In genomic region chr10:69337312-69338132, GRCh38 we compare ENCODE assay signal across 9 cellular contexts. TPM values are rescaled to one million over a fixed set of nuclear protein-coding genes. Genes with fewer than 3 reads are reported as not detected.
A peak's percentile ranks its signal among the peaks of the same experiment; 100 is the strongest.
DNase-seq lines count a peak whose midpoint lies in the region; ATAC-seq and TF ChIP-seq lines count a peak whose summit lies in the region.
"Had no signal": no experiment of that assay in that cellular context is flagged by ENCODE, and none has a peak within 500 bp of the region (broad histone marks: within the 10 kb centered on the region; RNA-seq: fewer than 3 reads in every experiment).

No MANE protein-coding gene starts in this region.

- peak overlapping the region in 1 of 8 donors; percentile 61 for H3K4me3 Mint-ChIP-seq in naive B cell
- H3K4me3 Mint-ChIP-seq: natural killer cell treated with Interleukin-12 subunit alpha and Interleukin-12 subunit beta and Interleukin-15 and Interleukin-18, amount 100 ng/mL, for 72 hours had no signal

- no peaks in the 10 kb centered on the region for H3K27me3 Mint-ChIP-seq in naive B cell
- H3K27me3 Mint-ChIP-seq: natural killer cell treated with Interleukin-12 subunit alpha and Interleukin-12 subunit beta and Interleukin-15 and Interleukin-18, amount 100 ng/mL, for 72 hours had no signal

- POLR2A ChIA-PET in GM10248 (lab: Yijun Ruan, JAX), result interaction anchor here (0.5 kb wide), 1 partner anchor 65 kb away, joined by 4 read pairs; no protein-coding TSS in a partner anchor

- CTCF ChIA-PET in GM10248 (lab: Yijun Ruan, JAX), result interaction anchor here (0.8 to 1.7 kb wide), 4 partner anchors 10 to 71 kb away, joined by 3 to 5 read pairs (median 4); no protein-coding TSS in a partner anchor

- in situ Hi-C loops in G401 (cut with HindIII; ENCODE audit: low sequenced_read_pairs), result no loop called here

- TF ChIP-seq CTCF in GM10248 (IDR thresholded peaks at IDR 0.05; ENCODE audit: control extremely low read depth, extremely low read depth, low read depth, missing control alignments), result no peak

- peak; percentile 61 for DNase-seq in G401 (ENCODE audit: low spot score)
- DNase-seq in NCI-H69 (lab: John Stamatoyannopoulos, UW), result peak; percentile 90
- peak; percentile 46 for DNase-seq in epidermal melanocyte (ENCODE audit: insufficient read length, low spot score)
- DNase-seq in naive B cell, result no peak
- no peak for DNase-seq in stimulated activated naive CD8-positive, alpha-beta T cell treated with anti-CD3 and anti-CD28 coated beads, Interleukin-15, Interleukin-2, amounts not matched to agents 100 U/mL and 50 U/mL, for 24 hours
- DNase-seq in GM10248 (ENCODE audit: extremely low spot score), result no peak

- ATAC-seq in naive B cell (ENCODE audit: low read depth in 2 of 2) (peak; percentile 23 to 40), HG03432 (IDR thresholded peaks at IDR 0.05; ENCODE audit: unreplicated experiment) (no peak), GM21381 (IDR thresholded peaks at IDR 0.05; ENCODE audit: unreplicated experiment) (no peak)
- no peak for ATAC-seq in stimulated activated naive CD8-positive, alpha-beta T cell treated with anti-CD3 and anti-CD28 coated beads, Interleukin-15, Interleukin-2, amounts not matched to agents 100 U/mL and 50 U/mL, for 24 hours

- no peaks in the 10 kb centered on the region for H3K36me3 Mint-ChIP-seq in naive B cell
- H3K36me3 Mint-ChIP-seq: natural killer cell treated with Interleukin-12 subunit alpha and Interleukin-12 subunit beta and Interleukin-15 and Interleukin-18, amount 100 ng/mL, for 72 hours had no signal

- H3K4me1 Mint-ChIP-seq in naive B cell, result peaks cover 50 to 69% (median 61%) of the 10 kb centered on the region in 3 donors

- peak overlapping the region in 3 of 6 donors; percentile 54 to 70 (median 70) for H3K27ac Mint-ChIP-seq in naive B cell

- H3K9me3 Mint-ChIP-seq in naive B cell, result no peaks in the 10 kb centered on the region
- H3K9me3 Mint-ChIP-seq: natural killer cell treated with Interleukin-12 subunit alpha and Interleukin-12 subunit beta and Interleukin-15 and Interleukin-18, amount 100 ng/mL, for 72 hours had no signal

RNA-seq across cellular contexts. Expression of gene HK1, which starts 59.2 kb away (rescaled TPM):
- 47.4 and 52.3 TPM in 2 replicates for total RNA-seq in G401 (2014; rRNA removed; shearing (Covaris generic))
- 10 to 100 TPM; 45.7 to 71.0 (median 59.3) TPM for polyA plus RNA-seq in naive B cell (ENCODE audit: low read depth in 6 of 6)

Comparison
In these comparisons a context has a peak if more than half of its experiments do, and no peak if none do; other contexts are left out.
1. DNase-seq: peak in G401 (single experiment), NCI-H69 (single experiment) and epidermal melanocyte (single experiment); none in naive B cell (single experiment), stimulated activated naive CD8-positive, alpha-beta T cell treated with anti-CD3 and anti-CD28 coated beads, Interleukin-15, Interleukin-2, amounts not matched to agents 100 U/mL and 50 U/mL, for 24 hours (single experiment) and GM10248 (single experiment).
2. ATAC-seq: peak in naive B cell (2 of 2); none in stimulated activated naive CD8-positive, alpha-beta T cell treated with anti-CD3 and anti-CD28 coated beads, Interleukin-15, Interleukin-2, amounts not matched to agents 100 U/mL and 50 U/mL, for 24 hours (single experiment), HG03432 (single experiment) and GM21381 (single experiment).